Comparison of ENCODE assay signal across 1 cellular context in the genomic region with DNA sequence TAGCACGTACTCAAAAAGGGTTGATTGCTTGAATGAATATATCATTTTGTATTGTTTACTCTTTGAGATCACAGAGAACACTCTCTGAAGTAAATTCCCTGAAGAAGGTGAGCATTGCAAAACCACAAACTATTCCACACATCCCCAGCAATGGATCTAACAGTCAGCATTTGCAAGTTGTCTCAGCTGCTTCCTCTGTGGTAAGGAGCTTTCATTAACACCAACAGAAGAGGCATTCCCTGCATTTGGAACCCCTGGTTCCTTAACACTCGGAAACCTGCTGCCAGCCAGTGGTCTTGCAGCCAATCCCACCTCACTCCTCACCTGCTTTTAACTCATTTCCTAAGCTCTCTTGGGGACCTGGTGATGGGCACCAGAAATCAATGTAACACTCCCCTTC.
TF ChIP-seq lines count a peak whose summit lies in the region.

No MANE protein-coding gene starts in this region.

TF ChIP-seq in HepG2, 621 proteins besides CTCF, POLR2A, EP300 and RAD21 (continued from another document):
- TF ChIP-seq HOMEZ (CRISPR knock-in tag; IDR thresholded peaks at IDR 0.05; ENCODE audit: low read depth) (0 out of 2 replicates have a peak, but pooled peaks have one; percentile 7), ZNF530 (CRISPR knock-in tag; IDR thresholded peaks at IDR 0.05; ENCODE audit: low read depth) (no peak)
